Comparison of ENCODE assay signal across 8 cellular contexts in the genomic region with DNA sequence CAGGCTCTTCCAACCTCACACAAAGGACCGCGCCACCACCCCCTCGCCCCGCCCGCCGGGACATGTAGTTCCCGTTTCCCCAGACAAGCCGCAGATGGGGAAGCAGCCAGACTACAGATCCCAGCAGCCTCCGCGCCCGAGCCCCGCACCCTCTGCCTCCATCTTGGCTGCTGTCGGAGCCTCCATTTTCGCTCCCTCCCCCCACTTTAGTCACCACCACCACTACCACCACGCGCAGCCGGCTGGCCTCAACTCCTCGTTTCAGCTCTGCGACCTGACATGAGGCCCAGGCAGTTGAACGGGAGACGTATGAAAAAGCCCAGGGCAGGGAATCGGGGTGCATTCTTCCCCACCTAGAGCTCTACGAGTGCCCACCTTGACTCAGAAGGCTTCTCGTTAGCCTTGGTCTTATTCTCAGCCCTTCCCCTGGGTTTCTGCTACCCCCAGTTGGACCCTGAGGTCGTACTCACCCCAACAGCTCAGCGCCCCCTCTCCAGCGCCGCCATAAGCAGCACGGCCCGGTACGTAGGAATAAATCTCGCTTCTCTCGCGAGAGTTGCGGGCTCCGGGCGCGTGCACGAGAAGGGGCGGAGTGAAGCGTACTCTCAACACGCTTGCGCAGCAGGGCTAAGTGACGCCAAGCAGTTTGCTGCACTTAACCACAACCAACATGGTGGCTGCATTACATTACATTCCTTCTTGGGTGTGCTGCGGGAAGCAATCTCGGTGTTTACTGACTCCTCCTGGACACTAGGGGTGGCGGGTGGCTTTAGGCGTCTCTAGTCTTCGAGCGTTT. TPM values are rescaled to one million over a fixed set of nuclear protein-coding genes. Genes with fewer than 3 reads are reported as not detected.
DNase-seq lines count a peak whose midpoint lies in the region; ATAC-seq and TF ChIP-seq lines count a peak whose summit lies in the region.

CSDE1 (minus strand) TSS at position 530 of the 796 bp plus-strand sequence. CDS start 18,094 bp downstream, outside the sequence.

- peaks cover 34% of the 10 kb centered on the region for H3K4me1 ChIP-seq in PC-9 (replicated peaks; ENCODE audit: insufficient read depth)

- peak within 1 kb of the TSS; percentile 91 for H2AFZ ChIP-seq in PC-9

- DNase-seq in DMS53 treated with DMSO at 0.1 percent for 48 hours (lab: John Stamatoyannopoulos, UW; ENCODE audit: unreplicated experiment) (peak; percentile 95), KBM-7 (peak; percentile 97), PC-9 (peak; percentile 95 to 99), epithelial cell of prostate (ENCODE audit: low read depth, low spot score) (peak; percentile 97), mucosa of gallbladder (ENCODE audit: low spot score) (peak; percentile 99)
- DNase-seq in activated T-cell treated with anti-CD3 and anti-CD28 coated beads, Interleukin-2, amount 50 U/mL, for 1 hour, result peak; percentile 98
- peak; percentile 94 for DNase-seq in stimulated activated CD8-positive, alpha-beta memory T cell treated with anti-CD3 and anti-CD28 coated beads, Interleukin-4, amount 100 ng/mL, for 4 hours (ENCODE audit: low read depth in 2 of 2, low spot score in 1 of 2)

- no peaks in the 10 kb centered on the region for H3K27me3 ChIP-seq in PC-9 (ENCODE audit: insufficient read depth, low read depth)

- peak within 1 kb of the TSS; percentile 79 for H3K4me3 ChIP-seq in PC-9

- H3K9me3 ChIP-seq in PC-9 (ENCODE audit: insufficient read depth, low read depth), result no peaks in the 10 kb centered on the region

- peak; percentile 64; the same call in 1 of the 2 replicates for TF ChIP-seq CTCF in PC-9 (conservative IDR thresholded peaks at IDR 0.05)

- H3K4me2 ChIP-seq in PC-9, result peak within 1 kb of the TSS; percentile 84

- H3K27ac ChIP-seq in PC-9 (peak within 1 kb of the TSS; percentile 87), epithelial cell of prostate (peak within 1 kb of the TSS; percentile 95)

- H3K79me2 ChIP-seq in PC-9 (ENCODE audit: low read depth), result peaks cover 52% of the 10 kb centered on the region

- peaks cover 46% of the 10 kb centered on the region for H4K20me1 ChIP-seq in PC-9 (ENCODE audit: insufficient read depth)

- peaks cover 22% of the 10 kb centered on the region for H3F3A ChIP-seq in PC-9 (ENCODE audit: insufficient read depth, low read depth)

- POLR2A ChIA-PET in PC-9 (lab: Charles Lee; ENCODE audit: unreplicated experiment), result interaction anchor here (0.6 to 0.8 kb wide), 2 partner anchors 19 to 33 kb away, joined by 3 to 6 read pairs; no protein-coding TSS in a partner anchor

- no TSS peak for BruUV-seq in PC-9 (replicated peaks; lab: Mats Ljungman, UMichigan)

- peak; percentile 76 for ATAC-seq in GM21717 (IDR thresholded peaks at IDR 0.05; ENCODE audit: unreplicated experiment)

- CTCF ChIA-PET in PC-9 (lab: Charles Lee), result no interaction called here

- no peaks in the 10 kb centered on the region for H3K9me2 ChIP-seq in PC-9 (ENCODE audit: insufficient read depth)

- peaks cover 24% of the 10 kb centered on the region for H3K36me3 ChIP-seq in PC-9 (ENCODE audit: low read depth)

- intact Hi-C loops in PC-9 (cut with micrococcal nuclease; ENCODE audit: unreplicated experiment), result loop anchor here (1.0 to 5.0 kb wide), 2 partner anchors 23 to 355 kb away; partner anchors contain the start of gene SIKE1

- in situ Hi-C loops in KBM-7 (cut with MboI; ENCODE audit: low pct_unique_long_range_greater_than_20kb, low sequenced_read_pairs), result no loop called here

RNA-seq across cellular contexts. Expression of gene CSDE1, which starts in this region (rescaled TPM):
- total RNA-seq in PC-9 (2021) (536 and 650 TPM in 2 replicates), mucosa of gallbladder (523 TPM)

Comparison
In these comparisons a context has a peak if more than half of its experiments do, and no peak if none do; other contexts are left out.
1. Peak in every context shown above with its lines: DNase-seq, ATAC-seq, H3K4me3 ChIP-seq and H3K27ac ChIP-seq.